ENCODE assay signal across 10 cellular contexts in the genomic region with DNA sequence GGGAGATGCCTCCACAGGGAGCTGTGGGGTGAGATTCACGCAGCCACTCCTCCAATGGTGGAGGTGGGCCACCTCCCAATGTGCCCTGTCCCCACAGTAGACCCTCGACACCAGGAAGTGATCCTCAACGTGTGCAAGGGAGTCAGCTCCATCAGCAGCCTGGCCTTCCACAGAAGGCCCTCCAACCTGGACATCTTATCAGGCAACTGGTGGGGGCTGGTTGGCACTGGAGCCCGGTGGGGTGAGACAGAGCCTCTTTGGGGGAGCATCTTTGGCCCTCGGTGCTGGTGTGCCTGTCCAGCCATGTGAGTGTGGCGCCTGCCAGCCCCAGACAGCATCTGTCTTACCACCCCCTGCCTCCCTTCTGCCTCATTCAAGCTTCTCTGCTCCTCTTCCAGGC. TPM values are rescaled to one million over a fixed set of nuclear protein-coding genes. Genes with fewer than 3 reads are reported as not detected.
"Had no signal": no experiment of that assay in that cellular context is flagged by ENCODE, and none has a peak within 500 bp of the region (broad histone marks: within the 10 kb centered on the region; RNA-seq: fewer than 3 reads in every experiment).

No MANE protein-coding gene starts in this region.

- H2AFZ ChIP-seq: GM23338 had no signal

- H3K27ac ChIP-seq: HL-60 had no signal

- ATAC-seq: GM23338, HCT116, K562 had no signal

- H3K4me3 Mint-ChIP-seq: GM23338, HFFc6 had no signal

- H3K4me2 ChIP-seq: GM23338 had no signal

- H3K27ac Mint-ChIP-seq: GM23338, HFFc6 had no signal

- FAIRE-seq: K562 had no signal

- H3K4me3 ChIP-seq: GM23338, HAP-1, K562 had no signal

- H3K9me3 Mint-ChIP-seq: HFFc6 had no signal

- H3K36me3 ChIP-seq: HAP-1 had no signal

- DNase-seq: H7, HFFc6, IMR-90, KG1 had no signal

- H3K9me3 ChIP-seq: HAP-1 had no signal

- H3K4me1 ChIP-seq: HAP-1 had no signal

RNA-seq across cellular contexts. Expression of a gene that starts 19.7 kb away (rescaled TPM):
- total RNA-seq: GM23338, H4, H7, HFFc6 had no signal
